9 cellular contexts compared by ENCODE assay signal in genomic region chr5:141354900-141355469, GRCh38. TPM values are rescaled to one million over a fixed set of nuclear protein-coding genes. Genes with fewer than 3 reads are reported as not detected.
DNase-seq lines count a peak whose midpoint lies in the region; ATAC-seq and TF ChIP-seq lines count a peak whose summit lies in the region.
"Had no signal": no experiment of that assay in that cellular context is flagged by ENCODE, and none has a peak within 500 bp of the region (broad histone marks: within the 10 kb centered on the region; RNA-seq: fewer than 3 reads in every experiment).

PCDHGA4 (plus strand) TSS chr5:141355021; CDS start chr5:141355108, 87 bp downstream.

- H4K8ac ChIP-seq in mesenchymal stem cell (ENCODE audit: low read length), result no peak within 1 kb of the TSS

- DNase-seq in BE2C, result no peak
- DNase-seq in body of pancreas, result no peak
- no peak for DNase-seq in mesenchymal stem cell
- DNase-seq in T-helper 9 cell, result no peak
- no peak for DNase-seq in stimulated activated CD4-positive, alpha-beta T cell treated with anti-CD3 and anti-CD28 coated beads, Interleukin-15, amount 100 ng/mL, for 24 hours
- DNase-seq in OCI-M2 (lab: John Stamatoyannopoulos, UW; ENCODE audit: unreplicated experiment), result no peak
- no peak for DNase-seq in activated CD4-positive, alpha-beta T cell treated with anti-CD3 and anti-CD28 coated beads for 1 hour

- ATAC-seq in body of pancreas, result no peak

- H3K4me3 ChIP-seq in BE2C (ENCODE audit: low read depth, low read length) (no peak within 1 kb of the TSS), HEK293 (ENCODE audit: low read depth, low read length) (peak within 1 kb of the TSS; percentile 13), body of pancreas (no peak within 1 kb of the TSS), mesenchymal stem cell (ENCODE audit: insufficient read depth in 1 of 2, low read depth in 1 of 2, low read length in 2 of 2) (peak within 1 kb of the TSS in 1 of 2 experiments; percentile 73)
- H3K4me3 ChIP-seq: skin epidermis had no signal

- no peak within 1 kb of the TSS for H2BK12ac ChIP-seq in mesenchymal stem cell (ENCODE audit: low read length in 2 of 2)

- no peak within 1 kb of the TSS for H2BK5ac ChIP-seq in mesenchymal stem cell (ENCODE audit: low read depth, low read length, poor library complexity, severe bottlenecking)

- H3K23ac ChIP-seq in mesenchymal stem cell (ENCODE audit: low read length in 2 of 2), result no peak within 1 kb of the TSS

- no peak within 1 kb of the TSS for H2AK5ac ChIP-seq in mesenchymal stem cell (ENCODE audit: low read length, severe bottlenecking)

- H3K14ac ChIP-seq in mesenchymal stem cell (ENCODE audit: low read length in 2 of 2), result no peak within 1 kb of the TSS

- H3K27me3 ChIP-seq in BE2C (no peaks in the 10 kb centered on the region), body of pancreas (no peaks in the 10 kb centered on the region), mesenchymal stem cell (ENCODE audit: control insufficient read depth in 1 of 2, insufficient read depth in 1 of 2, low read length in 2 of 2) (no peaks in the 10 kb centered on the region)

- H2BK15ac ChIP-seq in mesenchymal stem cell (ENCODE audit: low read depth, poor library complexity, severe bottlenecking), result no peak within 1 kb of the TSS

- H4K91ac ChIP-seq in mesenchymal stem cell (ENCODE audit: low read length), result no peak within 1 kb of the TSS

- H3K18ac ChIP-seq in mesenchymal stem cell (ENCODE audit: low read depth in 1 of 2, low read length in 2 of 2), result no peak within 1 kb of the TSS

- TF ChIP-seq CTCF in BE2C (IDR thresholded peaks at IDR 0.05; ENCODE audit: low read depth, low read length) (peak; percentile 50), HEK293 (tag by site-specific recombination; IDR thresholded peaks at IDR 0.05) (no peak), body of pancreas (IDR thresholded peaks at IDR 0.05) (peak in 6 of 7 experiments; percentile 10 to 38 (median 31))

- CTCF ChIA-PET in HEK293 (lab: Yijun Ruan, JAX), result interaction anchor here (0.7 to 2.6 kb wide), 19 partner anchors 9 to 213 kb away, joined by 3 to 17 read pairs (median 5); partner anchors contain the start of genes PCDHGA2, PCDHGA5 and TAF7

- POLR2A ChIA-PET in HEK293 (lab: Yijun Ruan, JAX), result no interaction called here

- no peaks in the 10 kb centered on the region for H3K79me1 ChIP-seq in mesenchymal stem cell (replicated peaks; ENCODE audit: low read length, poor library complexity, severe bottlenecking)

- no peaks in the 10 kb centered on the region for H3K4me1 ChIP-seq in BE2C
- H3K4me1 ChIP-seq in HEK293 (ENCODE audit: control insufficient read depth, insufficient read depth, low read length), result peaks cover 2% of the 10 kb centered on the region; the same call in 1 of the 2 replicates
- H3K4me1 ChIP-seq in body of pancreas, result no peaks in the 10 kb centered on the region
- peaks cover 1% of the 10 kb centered on the region for H3K4me1 ChIP-seq in mesenchymal stem cell (ENCODE audit: control insufficient read depth, insufficient read depth, low read depth, low read length)

- no peak within 1 kb of the TSS for H3K27ac ChIP-seq in HEK293 (ENCODE audit: extremely low read depth, low read depth, low read length)
- no peak within 1 kb of the TSS for H3K27ac ChIP-seq in body of pancreas
- no peak within 1 kb of the TSS for H3K27ac ChIP-seq in mesenchymal stem cell (ENCODE audit: low read length, poor library complexity, severe bottlenecking)
- H3K27ac ChIP-seq: skin epidermis had no signal

- intact Hi-C loops in body of pancreas (cut with DNase I), result no loop called here

- peak within 1 kb of the TSS; percentile 67 for H3K9ac ChIP-seq in mesenchymal stem cell (ENCODE audit: low read length)

- no peak within 1 kb of the TSS for H3K4ac ChIP-seq in mesenchymal stem cell (ENCODE audit: low read depth in 1 of 2, low read length in 2 of 2)

- H3K4me2 ChIP-seq in mesenchymal stem cell (ENCODE audit: low read length, poor library complexity, severe bottlenecking), result no peak within 1 kb of the TSS

- H3K36me3 ChIP-seq in BE2C, result peaks cover 44% of the 10 kb centered on the region
- H3K36me3 ChIP-seq in HEK293 (ENCODE audit: control insufficient read depth in 2 of 2, insufficient read depth in 1 of 2, low read length in 2 of 2), result no peaks in the 10 kb centered on the region
- no peaks in the 10 kb centered on the region for H3K36me3 ChIP-seq in body of pancreas (replicated peaks in 1 of 2; ENCODE audit: insufficient read depth in 1 of 2, low read depth in 2 of 2)
- no peaks in the 10 kb centered on the region for H3K36me3 ChIP-seq in mesenchymal stem cell (ENCODE audit: control insufficient read depth in 1 of 2, insufficient read depth in 2 of 2, low read depth in 1 of 2, low read length in 2 of 2)

- 12 to 17% methylated on average over 23 to 29 of the region's 29 CpGs for WGBS in body of pancreas, 2 donors
- whole genome bisulfite sequencing in mesenchymal stem cell, result 88% methylated on average over 29 of the region's 29 CpGs

- H2BK120ac ChIP-seq in mesenchymal stem cell (ENCODE audit: low read depth, low read length), result no peak within 1 kb of the TSS

- TF ChIP-seq POLR2A in body of pancreas (IDR thresholded peaks at IDR 0.05), result no peak

- H2AFZ ChIP-seq in mesenchymal stem cell (ENCODE audit: low read depth, low read length), result no peak within 1 kb of the TSS

- H3K9me3 ChIP-seq in BE2C (peaks cover 15% of the 10 kb centered on the region), HEK293 (ENCODE audit: control insufficient read depth, insufficient read depth, low read depth, low read length) (no peaks in the 10 kb centered on the region), body of pancreas (peaks cover 0 to 72% (median 2%) of the 10 kb centered on the region in 3 donors), mesenchymal stem cell (ENCODE audit: control insufficient read depth, low read length) (peaks cover 69% of the 10 kb centered on the region)

TF ChIP-seq in HEK293, 187 proteins besides CTCF, POLR2A, EP300 and RAD21:
- no peak for TF ChIP-seq ZNF398 (tag by site-specific recombination; IDR thresholded peaks at IDR 0.05)
- TF ChIP-seq ZNF654 (tag by site-specific recombination; IDR thresholded peaks at IDR 0.05; ENCODE audit: low read depth), result peak; percentile 21

RNA-seq across cellular contexts. Expression of gene PCDHGA4, which starts in this region (rescaled TPM):
- 2.7 TPM for polyA plus RNA-seq in BE2C (2012; ENCODE audit: insufficient read depth, insufficient read length, low read depth)
- total RNA-seq in body of pancreas, result 10 to 100 TPM in 1 of 2 donors, 1 to 10 TPM in 1; 6.7 to 10.9 TPM
- 0.15 TPM for polyA plus RNA-seq in mesenchymal stem cell (2013, experiment 1 of 2)
- 0.15 TPM for polyA plus RNA-seq in mesenchymal stem cell (2013, experiment 2 of 2)
